In the genomic region with DNA sequence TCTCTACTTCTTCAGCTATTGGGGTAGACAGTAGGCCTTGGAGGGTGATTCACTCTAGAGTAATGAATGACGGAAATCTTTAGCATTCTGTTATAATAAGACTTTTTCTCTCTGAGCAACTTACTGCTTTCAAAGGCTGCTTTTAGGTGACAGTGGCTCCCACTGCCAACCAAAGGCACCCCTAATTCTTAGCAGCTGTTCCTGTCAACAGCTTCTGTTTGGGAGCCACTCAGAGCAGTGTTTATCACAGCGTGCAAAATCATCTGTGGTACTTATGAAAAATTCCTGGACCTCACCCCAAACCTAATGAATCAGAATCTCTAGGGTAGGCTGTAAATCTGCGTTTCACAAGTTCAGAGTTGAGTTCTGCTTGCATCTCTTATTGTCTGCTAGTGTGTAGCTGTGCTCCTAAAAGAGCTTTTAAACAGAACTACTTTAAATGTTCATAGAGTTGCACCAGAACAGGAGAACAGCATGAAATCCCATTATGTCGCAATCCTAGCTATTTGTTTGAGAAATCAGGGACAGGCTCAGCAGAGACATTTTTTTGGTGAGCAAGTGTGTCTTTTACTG, we compare ENCODE assay signal across 16 cellular contexts. TPM values are rescaled to one million over a fixed set of nuclear protein-coding genes. Genes with fewer than 3 reads are reported as not detected.
DNase-seq lines count a peak whose midpoint lies in the region; TF ChIP-seq lines count a peak whose summit lies in the region.
"Had no signal": no experiment of that assay in that cellular context is flagged by ENCODE, and none has a peak within 500 bp of the region (broad histone marks: within the 10 kb centered on the region; RNA-seq: fewer than 3 reads in every experiment).

No MANE protein-coding gene starts in this region.

- H3K4me1 ChIP-seq in neuronal stem cell (ENCODE audit: control insufficient read depth in 2 of 2, insufficient read depth in 1 of 2, low read depth in 1 of 2, low read length in 2 of 2) (no peaks in the 10 kb centered on the region), transverse colon (no peaks in the 10 kb centered on the region)
- H3K4me1 ChIP-seq: stomach had no signal

- TF ChIP-seq CTCF in NB4 (IDR thresholded peaks at IDR 0.05; ENCODE audit: low read depth, low read length) (no peak), cardiac fibroblast (IDR thresholded peaks at IDR 0.05; ENCODE audit: low read depth, low read length) (no peak), transverse colon (IDR thresholded peaks at IDR 0.05) (no peak)

- no peaks in the 10 kb centered on the region for H3K36me3 ChIP-seq in neuronal stem cell (replicated peaks in 1 of 2; ENCODE audit: control insufficient read depth in 2 of 2, insufficient read depth in 2 of 2, low read length in 2 of 2)
- no peaks in the 10 kb centered on the region for H3K36me3 ChIP-seq in transverse colon
- H3K36me3 ChIP-seq: stomach had no signal

- in situ Hi-C loops in transverse colon (cut with MboI; ENCODE audit: low pct_ligation_motif_present in 1 of 4, low pct_unique_long_range_greater_than_20kb in 1 of 4, low sequenced_read_pairs in 3 of 4): no loop called here

- H3K14ac ChIP-seq in neuronal stem cell (ENCODE audit: low read length): no peak overlapping the region

- H3K4ac ChIP-seq in neuronal stem cell (ENCODE audit: low read length): no peak overlapping the region

- no peak overlapping the region for H2BK120ac ChIP-seq in neuronal stem cell (ENCODE audit: low read depth, low read length)

- H4K91ac ChIP-seq in neuronal stem cell (ENCODE audit: low read depth, low read length, poor library complexity): no peak overlapping the region

- H3K27ac ChIP-seq in neuronal stem cell (replicated peaks; ENCODE audit: low read length) (no peak overlapping the region), transverse colon (no peak overlapping the region)
- H3K27ac ChIP-seq: stomach, VCaP had no signal

- H3K9me3 ChIP-seq in neuronal stem cell (replicated peaks in 1 of 2; ENCODE audit: control insufficient read depth in 2 of 2, insufficient read depth in 1 of 2, low read depth in 1 of 2, low read length in 2 of 2) (peaks cover 0 to 1% of the 10 kb centered on the region in 2 donors), transverse colon (no peaks in the 10 kb centered on the region)

- no peak overlapping the region for H2BK12ac ChIP-seq in neuronal stem cell (ENCODE audit: low read length)

- H3K4me2 ChIP-seq in neuronal stem cell (ENCODE audit: insufficient read depth, low read length, poor library complexity, severe bottlenecking): no peak overlapping the region

- no peak overlapping the region for H2AK5ac ChIP-seq in neuronal stem cell (ENCODE audit: low read depth, low read length)

- no CpG with 5 or more reads among the region's 4 CpGs for WGBS in neuronal stem cell (ENCODE audit: extremely low coverage in 2 of 2, insufficient read length in 2 of 2, insufficient replicate concordance in 1 of 2), 2 donors
- WGBS in transverse colon (ENCODE audit: low coverage in 1 of 2), 2 donors: 39 to 57% methylated on average over 2 to 4 of the region's 4 CpGs

- H3K27me3 ChIP-seq in neuronal stem cell (ENCODE audit: control insufficient read depth in 3 of 3, insufficient read depth in 3 of 3, low read depth in 1 of 3, low read length in 3 of 3): no peaks in the 10 kb centered on the region
- H3K27me3 ChIP-seq in transverse colon: no peaks in the 10 kb centered on the region
- H3K27me3 ChIP-seq: stomach had no signal

- no peak overlapping the region for H3K9ac ChIP-seq in neuronal stem cell (ENCODE audit: low read depth, low read length, poor library complexity)

- TF ChIP-seq POLR2A in NB4 (IDR thresholded peaks at IDR 0.05; ENCODE audit: extremely low read depth, insufficient read length) (no peak), transverse colon (IDR thresholded peaks at IDR 0.05) (no peak)

- no peaks in the 10 kb centered on the region for H3K79me1 ChIP-seq in neuronal stem cell (ENCODE audit: low read depth, low read length)

- peak; percentile 8 for DNase-seq in CD1c-positive myeloid dendritic cell (ENCODE audit: extremely low spot score)
- peak; percentile 35 for DNase-seq in NB4 (ENCODE audit: low read depth)
- peak; percentile 54 to 78 for DNase-seq in cardiac fibroblast (ENCODE audit: low read depth in 2 of 2)
- DNase-seq in neuronal stem cell (ENCODE audit: low spot score): no peak
- no peak for DNase-seq in NCI-H1436 treated with DMSO at 0.1 percent for 48 hours (lab: John Stamatoyannopoulos, UW)
- no peak for DNase-seq in transverse colon
- DNase-seq in activated effector memory CD4-positive, alpha-beta T cell treated with Interleukin-2 at 50 U/mL for 16 hours: no peak
- no peak for DNase-seq in anterior cingulate cortex (lab: John Stamatoyannopoulos, UW)
- DNase-seq: activated T-cell treated with anti-CD3 and anti-CD28 coated beads, Interleukin-2, amount 50 U/mL, for 1 hour; Calu3; NCI-H2227 treated with DMSO at 0.1 percent for 48 hours; retina; stomach had no signal

- no peak for TF ChIP-seq EP300 in transverse colon (IDR thresholded peaks at IDR 0.05; ENCODE audit: low read depth)

- no peak overlapping the region for H3K4me3 ChIP-seq in NB4 (ENCODE audit: low read depth, low read length)
- no peak overlapping the region for H3K4me3 ChIP-seq in cardiac fibroblast (replicated peaks in 1 of 2; ENCODE audit: low read depth in 2 of 2, low read length in 2 of 2)
- H3K4me3 ChIP-seq in neuronal stem cell (ENCODE audit: low read length in 2 of 2): no peak overlapping the region
- no peak overlapping the region for H3K4me3 ChIP-seq in transverse colon
- H3K4me3 ChIP-seq: GM12878, stomach had no signal

- intact Hi-C loops in transverse colon (cut with DNase I; ENCODE audit: low total_unique reads): no loop called here

- H2BK15ac ChIP-seq in neuronal stem cell (ENCODE audit: low read length): no peak overlapping the region

- H3K18ac ChIP-seq in neuronal stem cell (ENCODE audit: low read length): no peak overlapping the region

- no peak overlapping the region for H3K23ac ChIP-seq in neuronal stem cell (ENCODE audit: low read depth, low read length, poor library complexity)

- no peak overlapping the region for H2AFZ ChIP-seq in neuronal stem cell (ENCODE audit: low read length)

- H2BK5ac ChIP-seq in neuronal stem cell (ENCODE audit: low read length): no peak overlapping the region

- H4K8ac ChIP-seq in neuronal stem cell (ENCODE audit: low read depth, low read length): peak overlapping the region; percentile 29

RNA-seq across cellular contexts. Expression of a gene that starts 52.8 kb away (rescaled TPM):
- 0.01 TPM for polyA plus RNA-seq in neuronal stem cell (2013, experiment 1 of 2)
- not detected for polyA plus RNA-seq in neuronal stem cell (2013, experiment 2 of 2)
- total RNA-seq in transverse colon: not detected
- total RNA-seq: Calu3, endothelial cell of umbilical vein, GM12878, stomach had no signal
- polyA plus RNA-seq: endothelial cell of umbilical vein, stomach had no signal

Comparison
In these comparisons a context has a peak if more than half of its experiments do, and no peak if none do; other contexts are left out.
1. DNase-seq: peak in CD1c-positive myeloid dendritic cell (single experiment), NB4 (single experiment) and cardiac fibroblast (2 of 2); none in neuronal stem cell (single experiment), NCI-H1436 treated with DMSO at 0.1 percent for 48 hours (single experiment), transverse colon (single experiment), activated effector memory CD4-positive, alpha-beta T cell treated with Interleukin-2 at 50 U/mL for 16 hours (single experiment) and anterior cingulate cortex (0 of 58).